ENCODE assay signal across 11 cellular contexts in genomic region chr15:77060560-77060959, GRCh38. TPM values are rescaled to one million over a fixed set of nuclear protein-coding genes. Genes with fewer than 3 reads are reported as not detected.
DNase-seq lines count a peak whose midpoint lies in the region; ATAC-seq and TF ChIP-seq lines count a peak whose summit lies in the region.
"Had no signal": no experiment of that assay in that cellular context is flagged by ENCODE, and none has a peak within 500 bp of the region (broad histone marks: within the 10 kb centered on the region; RNA-seq: fewer than 3 reads in every experiment).

No MANE protein-coding gene starts in this region.

- no peak overlapping the region for H3K4me3 ChIP-seq in left lung
- H3K4me3 ChIP-seq in tibial artery, result peak overlapping the region in 1 of 2 donors; percentile 21

- H3K9me3 ChIP-seq in left lung, result no peaks in the 10 kb centered on the region
- no peaks in the 10 kb centered on the region for H3K9me3 ChIP-seq in tibial artery

- DNase-seq in DMS 273 (lab: John Stamatoyannopoulos, UW; ENCODE audit: unreplicated experiment) (peak; percentile 26), DMS 273 treated with DMSO at 0.1 percent for 48 hours (lab: John Stamatoyannopoulos, UW) (no peak), cerebellum (ENCODE audit: low spot score) (peak; percentile 41), left lung (no peak), tibial artery (no peak), NCI-H1092 (lab: John Stamatoyannopoulos, UW) (no peak), DMS79 treated with DMSO at 0.1 percent for 48 hours (lab: John Stamatoyannopoulos, UW) (no peak)
- DNase-seq: activated CD4-positive, alpha-beta T cell treated with anti-CD3 and anti-CD28 coated beads, Interleukin-2, amount 10 ng/mL, durations not matched to agents 7 days and 5 days; NCI-H187 had no signal

- H3K27ac ChIP-seq in left lung, result peak overlapping the region; percentile 14 to 67
- peak overlapping the region; percentile 36 to 52 for H3K27ac ChIP-seq in tibial artery
- H3K27ac ChIP-seq: 22Rv1 had no signal

- H3K36me3 ChIP-seq in left lung, result peaks cover 0 to 3% of the 10 kb centered on the region in 2 donors
- H3K36me3 ChIP-seq in tibial artery, result no peaks in the 10 kb centered on the region

- intact Hi-C loops in left lung (cut with DNase I), result no loop called here
- intact Hi-C loops in tibial artery (cut with DNase I; ENCODE audit: low total_unique reads), result no loop called here

- no peak for TF ChIP-seq CTCF in left lung (IDR thresholded peaks at IDR 0.05)
- TF ChIP-seq CTCF in tibial artery (IDR thresholded peaks at IDR 0.05), result no peak

- H3K27me3 ChIP-seq in left lung (no peaks in the 10 kb centered on the region), tibial artery (no peaks in the 10 kb centered on the region)

- H3K4me1 ChIP-seq in left lung (peaks cover 42 to 67% of the 10 kb centered on the region in 2 donors), tibial artery (peaks cover 0 to 41% (median 24%) of the 10 kb centered on the region in 4 donors)

- ATAC-seq in left lung, result peak; percentile 49
- ATAC-seq in activated CD4-positive, CD25-positive, alpha-beta regulatory T cell treated with anti-CD3 and anti-CD28 coated beads, Interleukin-2, amount 50 U/mL, for 24 hours, result no peak

RNA-seq across cellular contexts. Expression of gene TSPAN3, which starts 10.3 kb away (rescaled TPM):
- 261 TPM for total RNA-seq in cerebellum
- 100 to 1,000 TPM; 385 to 645 TPM for total RNA-seq in left lung

Comparison
In these comparisons a context has a peak if more than half of its experiments do, and no peak if none do; other contexts are left out.
1. DNase-seq: peak in DMS 273 (single experiment) and cerebellum (single experiment); none in DMS 273 treated with DMSO at 0.1 percent for 48 hours (single experiment), left lung (0 of 2), tibial artery (0 of 2), NCI-H1092 (single experiment) and DMS79 treated with DMSO at 0.1 percent for 48 hours (single experiment).